1 cellular context compared by ENCODE assay signal in the genomic region with DNA sequence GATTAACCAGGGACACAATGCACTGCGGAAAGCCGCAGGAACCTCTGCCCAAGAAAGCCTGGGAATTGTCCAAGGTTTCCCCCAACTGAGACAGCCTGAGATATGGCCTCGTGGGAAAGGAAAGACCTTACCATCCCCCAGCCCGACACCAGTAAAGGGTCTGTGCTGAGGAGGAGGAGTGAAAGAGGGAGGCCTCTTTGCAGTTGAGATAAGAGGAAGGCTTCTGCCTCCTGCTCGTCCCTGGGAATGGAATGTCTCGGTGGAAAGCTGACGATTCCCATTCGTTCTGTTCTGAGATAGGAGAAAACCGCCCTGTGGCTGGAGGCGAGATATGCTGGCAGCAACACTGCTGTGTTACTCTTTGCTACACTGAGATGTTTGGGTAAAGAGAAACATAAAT. TPM values are rescaled to one million over a fixed set of nuclear protein-coding genes. Genes with fewer than 3 reads are reported as not detected.
"Had no signal": no experiment of that assay in that cellular context is flagged by ENCODE, and none has a peak within 500 bp of the region (broad histone marks: within the 10 kb centered on the region; RNA-seq: fewer than 3 reads in every experiment).

No MANE protein-coding gene starts in this region.

RNA-seq across cellular contexts. Expression of a gene that starts 37.5 kb away (rescaled TPM):
- total RNA-seq: foreskin keratinocyte had no signal
